Comparison of ENCODE assay signal across 15 cellular contexts in the genomic region with DNA sequence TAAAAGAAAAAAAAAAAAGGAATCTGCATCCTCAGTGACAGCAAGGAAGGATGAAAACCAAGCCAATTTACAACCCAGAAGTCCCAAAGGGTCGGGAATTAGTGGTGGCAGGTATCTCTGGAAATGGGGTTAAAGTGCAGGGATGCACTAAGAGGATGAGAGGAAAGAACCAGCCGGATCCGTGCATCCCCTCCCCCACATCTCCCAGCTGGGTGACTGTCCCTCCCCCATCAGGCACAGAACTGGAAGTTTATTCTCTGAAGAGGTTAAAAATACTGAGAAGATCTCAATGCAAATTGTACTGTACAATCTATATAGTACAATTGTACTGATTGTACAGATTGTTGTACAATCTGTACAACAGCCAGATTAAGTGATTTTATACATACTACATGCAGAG.
"Had no signal": no experiment of that assay in that cellular context is flagged by ENCODE, and none has a peak within 500 bp of the region (broad histone marks: within the 10 kb centered on the region; RNA-seq: fewer than 3 reads in every experiment).

No MANE protein-coding gene starts in this region.

- H3K27me3 ChIP-seq: hepatocyte, neutrophil, transverse colon had no signal

- H2AFZ ChIP-seq: hepatocyte had no signal

- H3K9me3 ChIP-seq: esophagus squamous epithelium, mucosa of descending colon, neutrophil, thoracic aorta, transverse colon had no signal

- H3K4me3 ChIP-seq: esophagus squamous epithelium, hepatocyte, mucosa of descending colon, thoracic aorta, transverse colon had no signal

- H3K36me3 ChIP-seq: esophagus squamous epithelium, neutrophil, thoracic aorta, transverse colon had no signal

- H3K27ac ChIP-seq: esophagus squamous epithelium, hepatocyte, neutrophil, thoracic aorta, transverse colon had no signal

- DNase-seq: esophagus squamous epithelium; foreskin fibroblast; kidney; mesendoderm; mucosa of descending colon; stimulated activated CD4-positive, alpha-beta T cell treated with anti-CD3 and anti-CD28 coated beads, Interleukin-4, amount 100 ng/mL, for 1 hour; stimulated activated CD8-positive, alpha-beta memory T cell treated with anti-CD3 and anti-CD28 coated beads, Interleukin-4, amount 100 ng/mL, for 48 hours; stimulated activated naive CD8-positive, alpha-beta T cell treated with anti-CD3 and anti-CD28 coated beads, Interleukin-15, Interleukin-2, amounts not matched to agents 100 U/mL and 50 U/mL, for 24 hours; transverse colon had no signal

- H3K4me2 ChIP-seq: hepatocyte had no signal

- FAIRE-seq: kidney had no signal

- ATAC-seq: left colon; mucosa of descending colon; naive thymus-derived CD8-positive, alpha-beta T cell; stimulated activated effector memory CD8-positive, alpha-beta T cell treated with anti-CD3 and anti-CD28 coated beads, Interleukin-12 subunit alpha, Interleukin-12 subunit beta, amount 100 ng/mL, for 72 hours; stimulated activated naive CD8-positive, alpha-beta T cell treated with anti-CD3 and anti-CD28 coated beads, Interleukin-15, Interleukin-2, amounts not matched to agents 100 U/mL and 50 U/mL, for 24 hours had no signal
